Comparison of ENCODE assay signal across 22 cellular contexts in the genomic region with DNA sequence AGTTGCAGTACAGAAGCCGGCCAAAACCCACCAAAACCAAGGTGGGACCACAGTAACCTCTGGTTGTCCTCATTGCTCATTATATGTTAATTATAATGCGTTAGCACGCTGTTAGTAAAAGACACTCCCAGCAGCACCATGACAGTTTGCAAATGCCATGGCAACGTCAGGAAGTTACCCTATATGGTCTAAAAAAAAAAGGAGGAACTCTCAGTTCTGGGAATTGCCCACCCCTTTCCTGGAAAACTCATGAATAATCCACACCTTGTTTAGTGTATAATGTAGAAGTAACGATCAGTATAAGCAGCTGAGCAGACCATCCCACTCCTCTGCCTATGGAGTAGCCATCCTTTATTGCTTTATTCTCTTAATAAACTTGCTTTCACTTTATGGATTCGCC.
"Had no signal": no experiment of that assay in that cellular context is flagged by ENCODE, and none has a peak within 500 bp of the region (broad histone marks: within the 10 kb centered on the region; RNA-seq: fewer than 3 reads in every experiment).

No MANE protein-coding gene starts in this region.

- H3K36me3 ChIP-seq: MG63 had no signal

- ATAC-seq: Panc1, PC-3, SK-N-SH treated with all-trans-retinoic acid at 6 μM for 48 hours had no signal

- DNase-seq: KBM-7, MG63, NCI-H1092, NCI-H1105 treated with DMSO at 0.1 percent for 48 hours, NCI-H1436, NCI-H187, NCI-H2029, NCI-H2081 treated with DMSO at 0.1 percent for 48 hours, NCI-H2171, NCI-H226, NCI-H446, NCI-H510A, NCI-H524 treated with DMSO at 0.1 percent for 48 hours, NCI-H69, NCI-H774, PC-3, SHP77, T-helper 1 cell had no signal

- H3K4me3 ChIP-seq: MG63 had no signal

- H3K9me3 ChIP-seq: MG63 had no signal

- H3K27ac ChIP-seq: HL-60, RWPE1 had no signal

- H3K27me3 ChIP-seq: MG63 had no signal
